18 cellular contexts compared by ENCODE assay signal in the genomic region with DNA sequence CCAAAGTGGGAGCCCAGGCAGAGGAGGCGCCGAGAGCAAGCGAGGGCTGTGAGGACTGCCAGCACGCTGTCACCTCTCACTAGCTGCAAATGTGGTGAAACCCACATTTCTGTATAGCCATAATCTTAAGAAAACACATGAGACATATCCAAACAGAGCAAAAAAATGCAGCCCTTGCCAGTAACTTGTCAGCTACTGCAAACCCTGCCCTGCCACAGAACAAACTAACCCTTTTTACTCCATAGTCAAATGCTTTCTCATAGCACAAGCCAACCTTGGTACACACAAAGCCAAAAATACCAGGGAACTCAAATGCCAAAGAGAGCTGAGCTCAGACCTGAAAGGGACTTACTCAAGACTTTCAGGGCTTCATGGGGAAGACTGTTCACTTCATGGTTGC. TPM values are rescaled to one million over a fixed set of nuclear protein-coding genes. Genes with fewer than 3 reads are reported as not detected.
DNase-seq lines count a peak whose midpoint lies in the region; ATAC-seq and TF ChIP-seq lines count a peak whose summit lies in the region.
"Had no signal": no experiment of that assay in that cellular context is flagged by ENCODE, and none has a peak within 500 bp of the region (broad histone marks: within the 10 kb centered on the region; RNA-seq: fewer than 3 reads in every experiment).

No MANE protein-coding gene starts in this region.

- intact Hi-C loops in body of pancreas (cut with DNase I) = no loop called here

- H3K9ac ChIP-seq in adipocyte (ENCODE audit: low read length) = no peak overlapping the region

- H3K4me3 ChIP-seq in adipocyte (ENCODE audit: low read length) (no peak overlapping the region), body of pancreas (no peak overlapping the region), fibroblast of pulmonary artery (replicated peaks; ENCODE audit: low read depth, low read length) (no peak overlapping the region)

- H3K4me1 ChIP-seq in adipocyte (ENCODE audit: control insufficient read depth, insufficient read depth, low read length) (no peaks in the 10 kb centered on the region), body of pancreas (no peaks in the 10 kb centered on the region)
- H3K4me1 ChIP-seq: Caco-2 had no signal

- WGBS in body of pancreas, 2 donors = 29% methylated on average over 4 of the region's 4 CpGs; no CpG with 5 or more reads in 1 of the 2 donors

- ATAC-seq in body of pancreas = peak; percentile 83
- ATAC-seq: HCT116 had no signal

- H3K27ac ChIP-seq in body of pancreas = peak overlapping the region in 3 of 4 donors; percentile 17 to 45 (median 38)
- H3K27ac ChIP-seq: C4-2B had no signal

- peak; percentile 45 for DNase-seq in adipocyte (ENCODE audit: low read depth)
- peak; percentile 21 to 46 (median 31) for DNase-seq in body of pancreas
- DNase-seq in fibroblast of pulmonary artery (ENCODE audit: low read depth) = peak; percentile 51
- peak; percentile 6 for DNase-seq in stromal cell of bone marrow (ENCODE audit: low read depth)
- DNase-seq in NCI-H2171 treated with DMSO at 0.1 percent for 48 hours (lab: John Stamatoyannopoulos, UW) = no peak
- DNase-seq in medulla oblongata (ENCODE audit: extremely low spot score) = no peak
- no peak for DNase-seq in retina
- DNase-seq in ecto neural progenitor cell (ENCODE audit: low spot score) = no peak
- DNase-seq: ACHN; AML-193; Caco-2; CD4-positive, alpha-beta T cell; GDM1; GOT3; H7; HFFc6 had no signal

- H3K36me3 ChIP-seq in adipocyte (ENCODE audit: control insufficient read depth, insufficient read depth, low read length, severe bottlenecking) (no peaks in the 10 kb centered on the region), body of pancreas (replicated peaks in 1 of 2; ENCODE audit: insufficient read depth in 1 of 2, low read depth in 2 of 2) (no peaks in the 10 kb centered on the region)

- H3K27me3 ChIP-seq in adipocyte (replicated peaks; ENCODE audit: control insufficient read depth, insufficient read depth, low read length) (no peaks in the 10 kb centered on the region), body of pancreas (no peaks in the 10 kb centered on the region)

- peak in 1 of 3 donors; percentile 11 for TF ChIP-seq POLR2A in body of pancreas (IDR thresholded peaks at IDR 0.05)

- TF ChIP-seq CTCF in body of pancreas (IDR thresholded peaks at IDR 0.05) (no peak), fibroblast of pulmonary artery (IDR thresholded peaks at IDR 0.05; ENCODE audit: low read length, missing control alignments) (no peak)

- H3K9me3 ChIP-seq in adipocyte (ENCODE audit: control insufficient read depth, low read length) (peaks cover 17% of the 10 kb centered on the region), body of pancreas (no peaks in the 10 kb centered on the region)
- H3K9me3 ChIP-seq: Caco-2 had no signal

RNA-seq across cellular contexts. Expression of a gene that starts 14.9 kb away (rescaled TPM):
- total RNA-seq in body of pancreas = under 1 TPM in 1 of 2 donors, not detected in 1; 0.26 TPM
- total RNA-seq: CD4-positive, alpha-beta T cell; H7 had no signal

RNA-seq across cellular contexts. Expression of a gene that starts 43.9 kb away (rescaled TPM):
- 10 to 100 TPM; 41.5 to 57.4 TPM for total RNA-seq in body of pancreas
- total RNA-seq: Caco-2, HFFc6 had no signal

Comparison
In these comparisons a context has a peak if more than half of its experiments do, and no peak if none do; other contexts are left out.
1. DNase-seq: peak in adipocyte (single experiment), body of pancreas (4 of 4), fibroblast of pulmonary artery (single experiment) and stromal cell of bone marrow (single experiment); none in NCI-H2171 treated with DMSO at 0.1 percent for 48 hours (single experiment), medulla oblongata (single experiment), retina (single experiment) and ecto neural progenitor cell (single experiment).